ENCODE assay signal across 1 cellular context in the genomic region with DNA sequence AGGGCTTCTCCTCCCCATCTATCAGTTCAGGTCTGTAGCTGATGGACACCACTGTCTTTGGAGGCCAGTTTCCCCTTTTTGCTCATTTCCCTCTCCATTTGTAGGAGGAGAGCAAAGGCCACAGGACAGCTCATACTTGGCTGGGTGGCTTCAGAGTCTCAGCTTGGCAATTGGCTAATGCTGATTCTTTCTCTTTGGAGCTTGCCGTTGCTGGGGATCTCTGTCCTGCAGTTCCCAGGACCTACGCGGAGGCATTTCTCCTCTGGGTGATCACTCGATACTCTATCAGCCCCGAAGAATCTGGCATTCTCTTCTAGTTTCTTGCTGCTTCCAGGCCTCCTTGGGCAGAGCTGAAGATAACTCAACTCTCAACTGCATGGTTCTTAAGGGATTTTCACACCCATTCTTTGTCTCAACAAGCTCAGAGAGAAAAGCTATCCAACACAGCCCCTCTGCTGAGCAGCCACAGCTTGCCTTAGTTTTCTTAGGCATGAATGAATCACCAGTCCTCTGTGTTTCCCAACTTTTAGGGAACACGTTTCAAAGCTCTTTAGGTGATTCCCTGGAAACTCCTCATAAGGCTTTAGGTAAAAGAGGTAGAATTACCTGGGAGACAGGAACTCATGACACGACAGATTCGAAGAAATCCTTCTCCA.
TF ChIP-seq lines count a peak whose summit lies in the region.

No MANE protein-coding gene starts in this region.

TF ChIP-seq in HCT116, 20 proteins besides CTCF, POLR2A, EP300 and RAD21:
- TF ChIP-seq POLR2AphosphoS5 (IDR thresholded peaks at IDR 0.05; ENCODE audit: low read depth, low read length) = no peak
- TF ChIP-seq SRF (IDR thresholded peaks at IDR 0.05; ENCODE audit: low read depth) = no peak
- TF ChIP-seq SP1 (IDR thresholded peaks at IDR 0.05; ENCODE audit: low read depth) = no peak
- no peak for TF ChIP-seq EZH2phosphoT487 (IDR thresholded peaks at IDR 0.05; ENCODE audit: borderline replicate concordance)
- no peak for TF ChIP-seq JUND (IDR thresholded peaks at IDR 0.05)
- TF ChIP-seq CEBPB (IDR thresholded peaks at IDR 0.05; ENCODE audit: low read depth) = no peak
- no peak for TF ChIP-seq ELF1 (IDR thresholded peaks at IDR 0.05; ENCODE audit: borderline replicate concordance, low read depth)
- TF ChIP-seq CBX3 (IDR thresholded peaks at IDR 0.05; ENCODE audit: low read depth) = no peak
- no peak for TF ChIP-seq ZFX (IDR thresholded peaks at IDR 0.05)
- no peak for TF ChIP-seq TCF7L2 (IDR thresholded peaks at IDR 0.05; ENCODE audit: borderline replicate concordance, extremely low read depth, insufficient read depth, insufficient read length)
- TF ChIP-seq SIN3A (IDR thresholded peaks at IDR 0.05; ENCODE audit: low read depth) = no peak
- TF ChIP-seq, protein P1, sequence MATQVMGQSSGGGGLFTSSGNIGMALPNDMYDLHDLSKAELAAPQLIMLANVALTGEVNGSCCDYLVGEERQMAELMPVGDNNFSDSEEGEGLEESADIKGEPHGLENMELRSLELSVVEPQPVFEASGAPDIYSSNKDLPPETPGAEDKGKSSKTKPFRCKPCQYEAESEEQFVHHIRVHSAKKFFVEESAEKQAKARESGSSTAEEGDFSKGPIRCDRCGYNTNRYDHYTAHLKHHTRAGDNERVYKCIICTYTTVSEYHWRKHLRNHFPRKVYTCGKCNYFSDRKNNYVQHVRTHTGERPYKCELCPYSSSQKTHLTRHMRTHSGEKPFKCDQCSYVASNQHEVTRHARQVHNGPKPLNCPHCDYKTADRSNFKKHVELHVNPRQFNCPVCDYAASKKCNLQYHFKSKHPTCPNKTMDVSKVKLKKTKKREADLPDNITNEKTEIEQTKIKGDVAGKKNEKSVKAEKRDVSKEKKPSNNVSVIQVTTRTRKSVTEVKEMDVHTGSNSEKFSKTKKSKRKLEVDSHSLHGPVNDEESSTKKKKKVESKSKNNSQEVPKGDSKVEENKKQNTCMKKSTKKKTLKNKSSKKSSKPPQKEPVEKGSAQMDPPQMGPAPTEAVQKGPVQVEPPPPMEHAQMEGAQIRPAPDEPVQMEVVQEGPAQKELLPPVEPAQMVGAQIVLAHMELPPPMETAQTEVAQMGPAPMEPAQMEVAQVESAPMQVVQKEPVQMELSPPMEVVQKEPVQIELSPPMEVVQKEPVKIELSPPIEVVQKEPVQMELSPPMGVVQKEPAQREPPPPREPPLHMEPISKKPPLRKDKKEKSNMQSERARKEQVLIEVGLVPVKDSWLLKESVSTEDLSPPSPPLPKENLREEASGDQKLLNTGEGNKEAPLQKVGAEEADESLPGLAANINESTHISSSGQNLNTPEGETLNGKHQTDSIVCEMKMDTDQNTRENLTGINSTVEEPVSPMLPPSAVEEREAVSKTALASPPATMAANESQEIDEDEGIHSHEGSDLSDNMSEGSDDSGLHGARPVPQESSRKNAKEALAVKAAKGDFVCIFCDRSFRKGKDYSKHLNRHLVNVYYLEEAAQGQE (IDR thresholded peaks at IDR 0.05; ENCODE audit: low read depth) = no peak
- TF ChIP-seq FOSL1 (IDR thresholded peaks at IDR 0.05; ENCODE audit: low read depth) = no peak
TF ChIP-seq in HCT116: peak in this region for 0.
